In the genomic region with DNA sequence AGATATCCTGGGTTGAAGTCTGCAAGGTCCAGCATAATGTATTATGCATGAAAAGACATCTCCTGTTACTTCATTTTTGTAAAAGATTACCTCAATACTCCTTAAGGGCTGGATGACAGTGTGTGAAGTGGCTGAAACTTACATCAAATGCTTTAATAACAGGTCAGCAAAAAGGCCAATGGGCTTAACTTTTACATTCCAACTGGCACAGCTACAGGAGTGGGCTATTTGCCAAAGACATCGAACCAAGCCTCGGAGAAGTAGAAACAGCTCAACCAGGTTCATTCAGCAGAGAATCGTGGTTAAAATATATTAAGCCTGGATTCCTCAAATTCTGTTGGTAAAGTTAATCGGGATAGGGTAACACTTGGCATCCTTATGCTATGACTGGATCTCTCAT, we compare ENCODE assay signal across 25 cellular contexts.
A peak's percentile ranks its signal among the peaks of the same experiment; 100 is the strongest.
DNase-seq lines count a peak whose midpoint lies in the region; TF ChIP-seq lines count a peak whose summit lies in the region.
"Had no signal": no experiment of that assay in that cellular context is flagged by ENCODE, and none has a peak within 500 bp of the region (broad histone marks: within the 10 kb centered on the region; RNA-seq: fewer than 3 reads in every experiment).

No MANE protein-coding gene starts in this region.

- peaks cover 10% of the 10 kb centered on the region for H3K9me3 Mint-ChIP-seq in activated naive CD4-positive, alpha-beta T cell treated with anti-CD3 and anti-CD28 coated beads, Interleukin-2, amount 10 ng/mL, durations not matched to agents 7 days and 5 days
- H3K9me3 Mint-ChIP-seq: activated CD4-positive, alpha-beta T cell treated with anti-CD3 and anti-CD28 coated beads, Interleukin-2, amount 10 ng/mL, durations not matched to agents 24 days and 14 days had no signal

- H3K4me3 ChIP-seq in ACC112 (ENCODE audit: low read depth, low read length) (no peak overlapping the region), cardiac fibroblast (replicated peaks in 1 of 2; ENCODE audit: low read depth in 2 of 2, low read length in 2 of 2) (no peak overlapping the region), kidney epithelial cell (ENCODE audit: low read depth, low read length) (no peak overlapping the region), Karpas-422 (ENCODE audit: low read length) (no peak overlapping the region)
- H3K4me3 ChIP-seq: pancreas, sigmoid colon, upper lobe of right lung had no signal

- no peaks in the 10 kb centered on the region for H3K27me3 Mint-ChIP-seq in activated naive CD4-positive, alpha-beta T cell treated with anti-CD3 and anti-CD28 coated beads, Interleukin-2, amount 10 ng/mL, durations not matched to agents 7 days and 5 days
- H3K27me3 Mint-ChIP-seq: activated CD4-positive, alpha-beta T cell treated with anti-CD3 and anti-CD28 coated beads, Interleukin-2, amount 10 ng/mL, durations not matched to agents 24 days and 14 days; CD4-positive, alpha-beta memory T cell; naive thymus-derived CD8-positive, alpha-beta T cell had no signal

- no peak overlapping the region for H3K4me2 ChIP-seq in Karpas-422 (ENCODE audit: low read depth, low read length, poor library complexity, severe bottlenecking)

- TF ChIP-seq CTCF in cardiac fibroblast (IDR thresholded peaks at IDR 0.05; ENCODE audit: low read depth, low read length) = no peak
- no peak for TF ChIP-seq CTCF in kidney epithelial cell (IDR thresholded peaks at IDR 0.05; ENCODE audit: insufficient read depth, low read length, poor library complexity, severe bottlenecking)

- no peaks in the 10 kb centered on the region for H3K9me3 ChIP-seq in Karpas-422 (ENCODE audit: low read length)
- H3K9me3 ChIP-seq: pancreas, upper lobe of right lung had no signal

- H3K9me2 ChIP-seq in Karpas-422 (replicated peaks; ENCODE audit: insufficient read depth, low read length) = no peaks in the 10 kb centered on the region

- H3K4me3 Mint-ChIP-seq in activated naive CD4-positive, alpha-beta T cell treated with anti-CD3 and anti-CD28 coated beads, Interleukin-2, amount 10 ng/mL, durations not matched to agents 7 days and 5 days = no peak overlapping the region
- H3K4me3 Mint-ChIP-seq: activated CD4-positive, alpha-beta T cell treated with anti-CD3 and anti-CD28 coated beads, Interleukin-2, amount 10 ng/mL, durations not matched to agents 24 days and 14 days; CD4-positive, alpha-beta memory T cell; naive thymus-derived CD8-positive, alpha-beta T cell had no signal

- no peaks in the 10 kb centered on the region for H4K20me1 ChIP-seq in Karpas-422 (ENCODE audit: insufficient read depth, low read depth, low read length)

- CTCF ChIA-PET in activated naive CD4-positive, alpha-beta T cell treated with anti-CD3 and anti-CD28 coated beads, Interleukin-2, amount 10 ng/mL, durations not matched to agents 7 days and 5 days (lab: Charles Lee) = no interaction called here

- H3K79me2 ChIP-seq in ACC112 (ENCODE audit: control insufficient read depth, insufficient read depth, low read length, unreplicated experiment) = no peaks in the 10 kb centered on the region
- no peaks in the 10 kb centered on the region for H3K79me2 ChIP-seq in Karpas-422 (ENCODE audit: low read length)

- no peak overlapping the region for H3K27ac Mint-ChIP-seq in activated naive CD4-positive, alpha-beta T cell treated with anti-CD3 and anti-CD28 coated beads, Interleukin-2, amount 10 ng/mL, durations not matched to agents 7 days and 5 days
- H3K27ac Mint-ChIP-seq: activated CD4-positive, alpha-beta T cell treated with anti-CD3 and anti-CD28 coated beads, Interleukin-2, amount 10 ng/mL, durations not matched to agents 24 days and 14 days; CD4-positive, alpha-beta memory T cell; naive thymus-derived CD8-positive, alpha-beta T cell had no signal

- no peaks in the 10 kb centered on the region for H3K36me3 Mint-ChIP-seq in activated naive CD4-positive, alpha-beta T cell treated with anti-CD3 and anti-CD28 coated beads, Interleukin-2, amount 10 ng/mL, durations not matched to agents 7 days and 5 days
- H3K36me3 Mint-ChIP-seq: CD4-positive, alpha-beta memory T cell had no signal

- DNase-seq in HS-5 (ENCODE audit: low read depth) (peak; percentile 33), cardiac fibroblast (ENCODE audit: low read depth in 2 of 2) (peak; percentile 4 to 64), kidney epithelial cell (ENCODE audit: low read depth) (peak; percentile 70), NCI-H1436 treated with DMSO at 0.1 percent for 48 hours (lab: John Stamatoyannopoulos, UW) (no peak), AG20443 (ENCODE audit: low spot score) (no peak), Karpas-422 (no peak)
- no peak for DNase-seq in activated naive CD4-positive, alpha-beta T cell treated with anti-CD3 and anti-CD28 coated beads, Interleukin-2, amount 10 ng/mL, durations not matched to agents 7 days and 5 days
- DNase-seq: activated CD4-positive, alpha-beta T cell treated with anti-CD3 and anti-CD28 coated beads, Interleukin-2, amount 10 ng/mL, durations not matched to agents 24 days and 14 days; activated CD8-positive, alpha-beta memory T cell treated with anti-CD3 and anti-CD28 coated beads, Interleukin-2, amount 50 U/mL, for 4 hours; activated effector memory CD4-positive, alpha-beta T cell treated with Interleukin-2 at 50 U/mL for 16 hours; CD4-positive, alpha-beta memory T cell; DMS79; effector memory CD4-positive, alpha-beta T cell; hippocampal formation; KBM-7; mesendoderm; naive thymus-derived CD8-positive, alpha-beta T cell; NCI-H1048; NCI-H2107; NCI-H510A treated with DMSO at 0.1 percent for 48 hours; pancreas; sigmoid colon; stimulated activated CD4-positive, alpha-beta T cell treated with anti-CD3 and anti-CD28 coated beads, Interleukin-1b, Interleukin-23, amount 100 ng/mL, for 48 hours; upper lobe of right lung had no signal

- peaks cover 34% of the 10 kb centered on the region for H3K4me1 ChIP-seq in ACC112 (ENCODE audit: control insufficient read depth, insufficient read depth, low read length, unreplicated experiment)
- peaks cover 6% of the 10 kb centered on the region; the same call in 1 of the 2 replicates for H3K4me1 ChIP-seq in Karpas-422 (ENCODE audit: low read length)
- H3K4me1 ChIP-seq: pancreas, sigmoid colon, upper lobe of right lung had no signal

- peak overlapping the region; percentile 72 for H3K27ac ChIP-seq in ACC112 (ENCODE audit: low read depth, low read length)
- no peak overlapping the region for H3K27ac ChIP-seq in Karpas-422 (ENCODE audit: low read length)
- H3K27ac ChIP-seq: pancreas, sigmoid colon, upper lobe of right lung had no signal

- H3K9ac ChIP-seq in Karpas-422 (ENCODE audit: low read length) = no peak overlapping the region

- H2AFZ ChIP-seq in ACC112 (ENCODE audit: low read length, unreplicated experiment) = peak overlapping the region; percentile 62
- H2AFZ ChIP-seq in Karpas-422 (ENCODE audit: low read length) = no peak overlapping the region

- H3K27me3 ChIP-seq in ACC112 (ENCODE audit: insufficient read depth, low read length) = no peaks in the 10 kb centered on the region
- H3K27me3 ChIP-seq in kidney epithelial cell (ENCODE audit: control insufficient read depth, insufficient read depth, low read length) = no peaks in the 10 kb centered on the region
- H3K27me3 ChIP-seq in Karpas-422 (ENCODE audit: low read length) = no peaks in the 10 kb centered on the region
- H3K27me3 ChIP-seq: pancreas, sigmoid colon, upper lobe of right lung had no signal

- H3K36me3 ChIP-seq in ACC112 (ENCODE audit: insufficient read depth, low read length) (no peaks in the 10 kb centered on the region), kidney epithelial cell (ENCODE audit: control insufficient read depth, insufficient read depth, low read length) (no peaks in the 10 kb centered on the region), Karpas-422 (ENCODE audit: insufficient read depth, low read length) (no peaks in the 10 kb centered on the region)
- H3K36me3 ChIP-seq: pancreas, sigmoid colon, upper lobe of right lung had no signal

- no peaks in the 10 kb centered on the region for H3K4me1 Mint-ChIP-seq in activated naive CD4-positive, alpha-beta T cell treated with anti-CD3 and anti-CD28 coated beads, Interleukin-2, amount 10 ng/mL, durations not matched to agents 7 days and 5 days
- H3K4me1 Mint-ChIP-seq: activated CD4-positive, alpha-beta T cell treated with anti-CD3 and anti-CD28 coated beads, Interleukin-2, amount 10 ng/mL, durations not matched to agents 24 days and 14 days; CD4-positive, alpha-beta memory T cell; naive thymus-derived CD8-positive, alpha-beta T cell had no signal

Comparison
In these comparisons a context has a peak if more than half of its experiments do, and no peak if none do; other contexts are left out.
1. DNase-seq: peak in HS-5 (single experiment), cardiac fibroblast (2 of 2) and kidney epithelial cell (single experiment); none in NCI-H1436 treated with DMSO at 0.1 percent for 48 hours (single experiment), AG20443 (single experiment), Karpas-422 (single experiment) and activated naive CD4-positive, alpha-beta T cell treated with anti-CD3 and anti-CD28 coated beads, Interleukin-2, amount 10 ng/mL, durations not matched to agents 7 days and 5 days (single experiment).